ENCODE assay signal across 2 cellular contexts in the genomic region with DNA sequence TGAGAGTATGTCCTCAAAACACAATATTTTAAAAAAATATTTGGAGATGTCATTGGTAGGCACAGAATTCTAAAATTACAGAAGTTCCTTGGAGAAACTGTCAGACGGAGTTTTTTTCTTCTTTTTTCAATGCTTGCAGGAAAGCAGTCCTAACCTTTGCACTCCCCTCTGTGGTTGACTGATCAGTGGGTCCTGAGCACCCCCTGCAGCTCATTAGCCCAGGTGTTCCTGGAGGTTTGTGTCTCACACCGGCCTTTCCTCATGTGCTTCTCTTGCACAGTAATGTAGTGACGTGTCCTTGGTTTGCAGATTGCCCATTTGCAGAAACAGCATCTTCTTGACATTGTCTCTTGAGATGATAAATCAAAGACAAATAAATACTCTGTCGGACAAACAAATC.
TF ChIP-seq lines count a peak whose summit lies in the region.

No MANE protein-coding gene starts in this region.

TF ChIP-seq in HCT116, 20 proteins besides CTCF, POLR2A, EP300 and RAD21 (continued from another document):
- TF ChIP-seq, protein P1, sequence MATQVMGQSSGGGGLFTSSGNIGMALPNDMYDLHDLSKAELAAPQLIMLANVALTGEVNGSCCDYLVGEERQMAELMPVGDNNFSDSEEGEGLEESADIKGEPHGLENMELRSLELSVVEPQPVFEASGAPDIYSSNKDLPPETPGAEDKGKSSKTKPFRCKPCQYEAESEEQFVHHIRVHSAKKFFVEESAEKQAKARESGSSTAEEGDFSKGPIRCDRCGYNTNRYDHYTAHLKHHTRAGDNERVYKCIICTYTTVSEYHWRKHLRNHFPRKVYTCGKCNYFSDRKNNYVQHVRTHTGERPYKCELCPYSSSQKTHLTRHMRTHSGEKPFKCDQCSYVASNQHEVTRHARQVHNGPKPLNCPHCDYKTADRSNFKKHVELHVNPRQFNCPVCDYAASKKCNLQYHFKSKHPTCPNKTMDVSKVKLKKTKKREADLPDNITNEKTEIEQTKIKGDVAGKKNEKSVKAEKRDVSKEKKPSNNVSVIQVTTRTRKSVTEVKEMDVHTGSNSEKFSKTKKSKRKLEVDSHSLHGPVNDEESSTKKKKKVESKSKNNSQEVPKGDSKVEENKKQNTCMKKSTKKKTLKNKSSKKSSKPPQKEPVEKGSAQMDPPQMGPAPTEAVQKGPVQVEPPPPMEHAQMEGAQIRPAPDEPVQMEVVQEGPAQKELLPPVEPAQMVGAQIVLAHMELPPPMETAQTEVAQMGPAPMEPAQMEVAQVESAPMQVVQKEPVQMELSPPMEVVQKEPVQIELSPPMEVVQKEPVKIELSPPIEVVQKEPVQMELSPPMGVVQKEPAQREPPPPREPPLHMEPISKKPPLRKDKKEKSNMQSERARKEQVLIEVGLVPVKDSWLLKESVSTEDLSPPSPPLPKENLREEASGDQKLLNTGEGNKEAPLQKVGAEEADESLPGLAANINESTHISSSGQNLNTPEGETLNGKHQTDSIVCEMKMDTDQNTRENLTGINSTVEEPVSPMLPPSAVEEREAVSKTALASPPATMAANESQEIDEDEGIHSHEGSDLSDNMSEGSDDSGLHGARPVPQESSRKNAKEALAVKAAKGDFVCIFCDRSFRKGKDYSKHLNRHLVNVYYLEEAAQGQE (IDR thresholded peaks at IDR 0.05; ENCODE audit: low read depth) = no peak
- TF ChIP-seq SP1 (IDR thresholded peaks at IDR 0.05; ENCODE audit: low read depth) (no peak), POLR2AphosphoS5 (IDR thresholded peaks at IDR 0.05; ENCODE audit: low read depth, low read length) (no peak), EZH2phosphoT487 (IDR thresholded peaks at IDR 0.05; ENCODE audit: borderline replicate concordance) (no peak)
- TF ChIP-seq, protein P2, sequence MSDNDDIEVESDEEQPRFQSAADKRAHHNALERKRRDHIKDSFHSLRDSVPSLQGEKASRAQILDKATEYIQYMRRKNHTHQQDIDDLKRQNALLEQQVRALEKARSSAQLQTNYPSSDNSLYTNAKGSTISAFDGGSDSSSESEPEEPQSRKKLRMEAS (IDR thresholded peaks at IDR 0.05) = no peak
- TF ChIP-seq, protein P3, sequence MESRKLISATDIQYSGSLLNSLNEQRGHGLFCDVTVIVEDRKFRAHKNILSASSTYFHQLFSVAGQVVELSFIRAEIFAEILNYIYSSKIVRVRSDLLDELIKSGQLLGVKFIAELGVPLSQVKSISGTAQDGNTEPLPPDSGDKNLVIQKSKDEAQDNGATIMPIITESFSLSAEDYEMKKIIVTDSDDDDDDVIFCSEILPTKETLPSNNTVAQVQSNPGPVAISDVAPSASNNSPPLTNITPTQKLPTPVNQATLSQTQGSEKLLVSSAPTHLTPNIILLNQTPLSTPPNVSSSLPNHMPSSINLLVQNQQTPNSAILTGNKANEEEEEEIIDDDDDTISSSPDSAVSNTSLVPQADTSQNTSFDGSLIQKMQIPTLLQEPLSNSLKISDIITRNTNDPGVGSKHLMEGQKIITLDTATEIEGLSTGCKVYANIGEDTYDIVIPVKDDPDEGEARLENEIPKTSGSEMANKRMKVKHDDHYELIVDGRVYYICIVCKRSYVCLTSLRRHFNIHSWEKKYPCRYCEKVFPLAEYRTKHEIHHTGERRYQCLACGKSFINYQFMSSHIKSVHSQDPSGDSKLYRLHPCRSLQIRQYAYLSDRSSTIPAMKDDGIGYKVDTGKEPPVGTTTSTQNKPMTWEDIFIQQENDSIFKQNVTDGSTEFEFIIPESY (IDR thresholded peaks at IDR 0.05; ENCODE audit: extremely low read depth, insufficient replicate concordance, low read length) = no peak

TF ChIP-seq in WTC11, 78 proteins besides CTCF, POLR2A, EP300 and RAD21 (continued from another document):
- TF ChIP-seq, protein P4, sequence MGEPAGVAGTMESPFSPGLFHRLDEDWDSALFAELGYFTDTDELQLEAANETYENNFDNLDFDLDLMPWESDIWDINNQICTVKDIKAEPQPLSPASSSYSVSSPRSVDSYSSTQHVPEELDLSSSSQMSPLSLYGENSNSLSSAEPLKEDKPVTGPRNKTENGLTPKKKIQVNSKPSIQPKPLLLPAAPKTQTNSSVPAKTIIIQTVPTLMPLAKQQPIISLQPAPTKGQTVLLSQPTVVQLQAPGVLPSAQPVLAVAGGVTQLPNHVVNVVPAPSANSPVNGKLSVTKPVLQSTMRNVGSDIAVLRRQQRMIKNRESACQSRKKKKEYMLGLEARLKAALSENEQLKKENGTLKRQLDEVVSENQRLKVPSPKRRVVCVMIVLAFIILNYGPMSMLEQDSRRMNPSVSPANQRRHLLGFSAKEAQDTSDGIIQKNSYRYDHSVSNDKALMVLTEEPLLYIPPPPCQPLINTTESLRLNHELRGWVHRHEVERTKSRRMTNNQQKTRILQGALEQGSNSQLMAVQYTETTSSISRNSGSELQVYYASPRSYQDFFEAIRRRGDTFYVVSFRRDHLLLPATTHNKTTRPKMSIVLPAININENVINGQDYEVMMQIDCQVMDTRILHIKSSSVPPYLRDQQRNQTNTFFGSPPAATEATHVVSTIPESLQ (CRISPR knock-in tag; IDR thresholded peaks at IDR 0.05) = no peak
- TF ChIP-seq, protein P5, sequence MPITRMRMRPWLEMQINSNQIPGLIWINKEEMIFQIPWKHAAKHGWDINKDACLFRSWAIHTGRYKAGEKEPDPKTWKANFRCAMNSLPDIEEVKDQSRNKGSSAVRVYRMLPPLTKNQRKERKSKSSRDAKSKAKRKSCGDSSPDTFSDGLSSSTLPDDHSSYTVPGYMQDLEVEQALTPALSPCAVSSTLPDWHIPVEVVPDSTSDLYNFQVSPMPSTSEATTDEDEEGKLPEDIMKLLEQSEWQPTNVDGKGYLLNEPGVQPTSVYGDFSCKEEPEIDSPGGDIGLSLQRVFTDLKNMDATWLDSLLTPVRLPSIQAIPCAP (CRISPR knock-in tag; IDR thresholded peaks at IDR 0.05) = no peak
- TF ChIP-seq, protein P6, sequence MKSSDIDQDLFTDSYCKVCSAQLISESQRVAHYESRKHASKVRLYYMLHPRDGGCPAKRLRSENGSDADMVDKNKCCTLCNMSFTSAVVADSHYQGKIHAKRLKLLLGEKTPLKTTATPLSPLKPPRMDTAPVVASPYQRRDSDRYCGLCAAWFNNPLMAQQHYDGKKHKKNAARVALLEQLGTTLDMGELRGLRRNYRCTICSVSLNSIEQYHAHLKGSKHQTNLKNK (CRISPR knock-in tag; IDR thresholded peaks at IDR 0.05) = no peak
- TF ChIP-seq, protein P7, sequence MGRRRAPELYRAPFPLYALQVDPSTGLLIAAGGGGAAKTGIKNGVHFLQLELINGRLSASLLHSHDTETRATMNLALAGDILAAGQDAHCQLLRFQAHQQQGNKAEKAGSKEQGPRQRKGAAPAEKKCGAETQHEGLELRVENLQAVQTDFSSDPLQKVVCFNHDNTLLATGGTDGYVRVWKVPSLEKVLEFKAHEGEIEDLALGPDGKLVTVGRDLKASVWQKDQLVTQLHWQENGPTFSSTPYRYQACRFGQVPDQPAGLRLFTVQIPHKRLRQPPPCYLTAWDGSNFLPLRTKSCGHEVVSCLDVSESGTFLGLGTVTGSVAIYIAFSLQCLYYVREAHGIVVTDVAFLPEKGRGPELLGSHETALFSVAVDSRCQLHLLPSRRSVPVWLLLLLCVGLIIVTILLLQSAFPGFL (CRISPR knock-in tag; IDR thresholded peaks at IDR 0.05; ENCODE audit: borderline replicate concordance) = no peak
- TF ChIP-seq, protein P8, sequence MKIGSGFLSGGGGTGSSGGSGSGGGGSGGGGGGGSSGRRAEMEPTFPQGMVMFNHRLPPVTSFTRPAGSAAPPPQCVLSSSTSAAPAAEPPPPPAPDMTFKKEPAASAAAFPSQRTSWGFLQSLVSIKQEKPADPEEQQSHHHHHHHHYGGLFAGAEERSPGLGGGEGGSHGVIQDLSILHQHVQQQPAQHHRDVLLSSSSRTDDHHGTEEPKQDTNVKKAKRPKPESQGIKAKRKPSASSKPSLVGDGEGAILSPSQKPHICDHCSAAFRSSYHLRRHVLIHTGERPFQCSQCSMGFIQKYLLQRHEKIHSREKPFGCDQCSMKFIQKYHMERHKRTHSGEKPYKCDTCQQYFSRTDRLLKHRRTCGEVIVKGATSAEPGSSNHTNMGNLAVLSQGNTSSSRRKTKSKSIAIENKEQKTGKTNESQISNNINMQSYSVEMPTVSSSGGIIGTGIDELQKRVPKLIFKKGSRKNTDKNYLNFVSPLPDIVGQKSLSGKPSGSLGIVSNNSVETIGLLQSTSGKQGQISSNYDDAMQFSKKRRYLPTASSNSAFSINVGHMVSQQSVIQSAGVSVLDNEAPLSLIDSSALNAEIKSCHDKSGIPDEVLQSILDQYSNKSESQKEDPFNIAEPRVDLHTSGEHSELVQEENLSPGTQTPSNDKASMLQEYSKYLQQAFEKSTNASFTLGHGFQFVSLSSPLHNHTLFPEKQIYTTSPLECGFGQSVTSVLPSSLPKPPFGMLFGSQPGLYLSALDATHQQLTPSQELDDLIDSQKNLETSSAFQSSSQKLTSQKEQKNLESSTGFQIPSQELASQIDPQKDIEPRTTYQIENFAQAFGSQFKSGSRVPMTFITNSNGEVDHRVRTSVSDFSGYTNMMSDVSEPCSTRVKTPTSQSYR (CRISPR knock-in tag; IDR thresholded peaks at IDR 0.05) = no peak
- TF ChIP-seq, protein P9, sequence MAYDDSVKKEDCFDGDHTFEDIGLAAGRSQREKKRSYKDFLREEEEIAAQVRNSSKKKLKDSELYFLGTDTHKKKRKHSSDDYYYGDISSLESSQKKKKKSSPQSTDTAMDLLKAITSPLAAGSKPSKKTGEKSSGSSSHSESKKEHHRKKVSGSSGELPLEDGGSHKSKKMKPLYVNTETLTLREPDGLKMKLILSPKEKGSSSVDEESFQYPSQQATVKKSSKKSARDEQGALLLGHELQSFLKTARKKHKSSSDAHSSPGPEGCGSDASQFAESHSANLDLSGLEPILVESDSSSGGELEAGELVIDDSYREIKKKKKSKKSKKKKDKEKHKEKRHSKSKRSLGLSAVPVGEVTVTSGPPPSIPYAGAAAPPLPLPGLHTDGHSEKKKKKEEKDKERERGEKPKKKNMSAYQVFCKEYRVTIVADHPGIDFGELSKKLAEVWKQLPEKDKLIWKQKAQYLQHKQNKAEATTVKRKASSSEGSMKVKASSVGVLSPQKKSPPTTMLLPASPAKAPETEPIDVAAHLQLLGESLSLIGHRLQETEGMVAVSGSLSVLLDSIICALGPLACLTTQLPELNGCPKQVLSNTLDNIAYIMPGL (CRISPR knock-in tag; IDR thresholded peaks at IDR 0.05) = no peak
- TF ChIP-seq ESRRA (CRISPR knock-in tag; IDR thresholded peaks at IDR 0.05; ENCODE audit: borderline replicate concordance) (no peak), ZNF232 (CRISPR knock-in tag; IDR thresholded peaks at IDR 0.05) (no peak), CREB1 (CRISPR knock-in tag; IDR thresholded peaks at IDR 0.05) (no peak), RELA (CRISPR knock-in tag; IDR thresholded peaks at IDR 0.05; ENCODE audit: borderline replicate concordance) (no peak)
- TF ChIP-seq, protein P10, sequence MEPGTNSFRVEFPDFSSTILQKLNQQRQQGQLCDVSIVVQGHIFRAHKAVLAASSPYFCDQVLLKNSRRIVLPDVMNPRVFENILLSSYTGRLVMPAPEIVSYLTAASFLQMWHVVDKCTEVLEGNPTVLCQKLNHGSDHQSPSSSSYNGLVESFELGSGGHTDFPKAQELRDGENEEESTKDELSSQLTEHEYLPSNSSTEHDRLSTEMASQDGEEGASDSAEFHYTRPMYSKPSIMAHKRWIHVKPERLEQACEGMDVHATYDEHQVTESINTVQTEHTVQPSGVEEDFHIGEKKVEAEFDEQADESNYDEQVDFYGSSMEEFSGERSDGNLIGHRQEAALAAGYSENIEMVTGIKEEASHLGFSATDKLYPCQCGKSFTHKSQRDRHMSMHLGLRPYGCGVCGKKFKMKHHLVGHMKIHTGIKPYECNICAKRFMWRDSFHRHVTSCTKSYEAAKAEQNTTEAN (CRISPR knock-in tag; IDR thresholded peaks at IDR 0.05) = no peak
- TF ChIP-seq, protein P11, sequence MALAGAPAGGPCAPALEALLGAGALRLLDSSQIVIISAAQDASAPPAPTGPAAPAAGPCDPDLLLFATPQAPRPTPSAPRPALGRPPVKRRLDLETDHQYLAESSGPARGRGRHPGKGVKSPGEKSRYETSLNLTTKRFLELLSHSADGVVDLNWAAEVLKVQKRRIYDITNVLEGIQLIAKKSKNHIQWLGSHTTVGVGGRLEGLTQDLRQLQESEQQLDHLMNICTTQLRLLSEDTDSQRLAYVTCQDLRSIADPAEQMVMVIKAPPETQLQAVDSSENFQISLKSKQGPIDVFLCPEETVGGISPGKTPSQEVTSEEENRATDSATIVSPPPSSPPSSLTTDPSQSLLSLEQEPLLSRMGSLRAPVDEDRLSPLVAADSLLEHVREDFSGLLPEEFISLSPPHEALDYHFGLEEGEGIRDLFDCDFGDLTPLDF (CRISPR knock-in tag; IDR thresholded peaks at IDR 0.05) = no peak
- TF ChIP-seq, protein P12, sequence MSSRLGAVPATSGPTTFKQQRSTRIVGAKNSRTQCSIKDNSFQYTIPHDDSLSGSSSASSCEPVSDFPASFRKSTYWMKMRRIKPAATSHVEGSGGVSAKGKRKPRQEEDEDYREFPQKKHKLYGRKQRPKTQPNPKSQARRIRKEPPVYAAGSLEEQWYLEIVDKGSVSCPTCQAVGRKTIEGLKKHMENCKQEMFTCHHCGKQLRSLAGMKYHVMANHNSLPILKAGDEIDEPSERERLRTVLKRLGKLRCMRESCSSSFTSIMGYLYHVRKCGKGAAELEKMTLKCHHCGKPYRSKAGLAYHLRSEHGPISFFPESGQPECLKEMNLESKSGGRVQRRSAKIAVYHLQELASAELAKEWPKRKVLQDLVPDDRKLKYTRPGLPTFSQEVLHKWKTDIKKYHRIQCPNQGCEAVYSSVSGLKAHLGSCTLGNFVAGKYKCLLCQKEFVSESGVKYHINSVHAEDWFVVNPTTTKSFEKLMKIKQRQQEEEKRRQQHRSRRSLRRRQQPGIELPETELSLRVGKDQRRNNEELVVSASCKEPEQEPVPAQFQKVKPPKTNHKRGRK (CRISPR knock-in tag; IDR thresholded peaks at IDR 0.05; ENCODE audit: borderline replicate concordance) = no peak
- TF ChIP-seq, protein P13, sequence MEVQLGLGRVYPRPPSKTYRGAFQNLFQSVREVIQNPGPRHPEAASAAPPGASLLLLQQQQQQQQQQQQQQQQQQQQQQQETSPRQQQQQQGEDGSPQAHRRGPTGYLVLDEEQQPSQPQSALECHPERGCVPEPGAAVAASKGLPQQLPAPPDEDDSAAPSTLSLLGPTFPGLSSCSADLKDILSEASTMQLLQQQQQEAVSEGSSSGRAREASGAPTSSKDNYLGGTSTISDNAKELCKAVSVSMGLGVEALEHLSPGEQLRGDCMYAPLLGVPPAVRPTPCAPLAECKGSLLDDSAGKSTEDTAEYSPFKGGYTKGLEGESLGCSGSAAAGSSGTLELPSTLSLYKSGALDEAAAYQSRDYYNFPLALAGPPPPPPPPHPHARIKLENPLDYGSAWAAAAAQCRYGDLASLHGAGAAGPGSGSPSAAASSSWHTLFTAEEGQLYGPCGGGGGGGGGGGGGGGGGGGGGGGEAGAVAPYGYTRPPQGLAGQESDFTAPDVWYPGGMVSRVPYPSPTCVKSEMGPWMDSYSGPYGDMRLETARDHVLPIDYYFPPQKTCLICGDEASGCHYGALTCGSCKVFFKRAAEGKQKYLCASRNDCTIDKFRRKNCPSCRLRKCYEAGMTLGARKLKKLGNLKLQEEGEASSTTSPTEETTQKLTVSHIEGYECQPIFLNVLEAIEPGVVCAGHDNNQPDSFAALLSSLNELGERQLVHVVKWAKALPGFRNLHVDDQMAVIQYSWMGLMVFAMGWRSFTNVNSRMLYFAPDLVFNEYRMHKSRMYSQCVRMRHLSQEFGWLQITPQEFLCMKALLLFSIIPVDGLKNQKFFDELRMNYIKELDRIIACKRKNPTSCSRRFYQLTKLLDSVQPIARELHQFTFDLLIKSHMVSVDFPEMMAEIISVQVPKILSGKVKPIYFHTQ (CRISPR knock-in tag; IDR thresholded peaks at IDR 0.05) = no peak
